ENCODE assay signal across 8 cellular contexts in genomic region chr2:143259368-143259958, GRCh38.
DNase-seq lines count a peak whose midpoint lies in the region; ATAC-seq and TF ChIP-seq lines count a peak whose summit lies in the region.

No MANE protein-coding gene starts in this region.

- TF ChIP-seq CTCF in OCI-LY3 (IDR thresholded peaks at IDR 0.05; ENCODE audit: low read depth, low read length) (peak; percentile 87), nephron progenitor cell (IDR thresholded peaks at IDR 0.05) (peak; percentile 77)

- H3K4me2 ChIP-seq in OCI-LY3 (ENCODE audit: low read length), result peak overlapping the region; percentile 57

- peaks cover 20% of the 10 kb centered on the region for H3K4me1 ChIP-seq in OCI-LY3 (ENCODE audit: low read length)

- no peaks in the 10 kb centered on the region for H3K36me3 ChIP-seq in OCI-LY3 (replicated peaks; ENCODE audit: low read depth, low read length)

- H3K9ac ChIP-seq in OCI-LY3 (ENCODE audit: low read length), result no peak overlapping the region

- H3K27me3 ChIP-seq in OCI-LY3 (ENCODE audit: low read depth, low read length), result no peaks in the 10 kb centered on the region

- peak; percentile 84 for DNase-seq in Ammon's horn (ENCODE audit: low spot score)
- DNase-seq in HT-29 (ENCODE audit: low spot score), result peak; percentile 79
- DNase-seq in activated T-cell treated with anti-CD3 and anti-CD28 coated beads for 48 hours (ENCODE audit: low read depth), result peak; percentile 53
- peak; percentile 52 for DNase-seq in nephron progenitor cell
- peak; percentile 58 for DNase-seq in stromal cell of bone marrow (ENCODE audit: low read depth)

- no peaks in the 10 kb centered on the region for H3K9me3 ChIP-seq in OCI-LY3 (ENCODE audit: insufficient read depth, low read length)

- no peak overlapping the region for H3K27ac ChIP-seq in OCI-LY3 (ENCODE audit: low read length)

- H3K27me3 Mint-ChIP-seq in nephron progenitor cell (ENCODE audit: low read depth, poor library complexity), result peaks cover 3% of the 10 kb centered on the region

- peak; percentile 47 for ATAC-seq in GM18867 (IDR thresholded peaks at IDR 0.05; ENCODE audit: unreplicated experiment)
- peak; percentile 42 for ATAC-seq in esophagus mucosa

- H3K4me1 Mint-ChIP-seq in nephron progenitor cell, result peaks cover 6% of the 10 kb centered on the region

- H2AFZ ChIP-seq in OCI-LY3 (ENCODE audit: low read depth, low read length), result no peak overlapping the region

- H3K27ac Mint-ChIP-seq in nephron progenitor cell, result no peak overlapping the region

- H4K20me1 ChIP-seq in OCI-LY3 (ENCODE audit: insufficient read depth, low read length), result peaks cover 3% of the 10 kb centered on the region; the same call in 1 of the 2 replicates

- H3K9me3 Mint-ChIP-seq in nephron progenitor cell, result no peaks in the 10 kb centered on the region

- H3K4me3 Mint-ChIP-seq in nephron progenitor cell, result no peak overlapping the region

- H3K79me2 ChIP-seq in OCI-LY3 (ENCODE audit: low read length), result no peaks in the 10 kb centered on the region

- H3K4me3 ChIP-seq in OCI-LY3 (ENCODE audit: low read length), result no peak overlapping the region

- H3K36me3 Mint-ChIP-seq in nephron progenitor cell (ENCODE audit: low read depth), result no peaks in the 10 kb centered on the region
